ENCODE assay signal across 8 cellular contexts in the genomic region with DNA sequence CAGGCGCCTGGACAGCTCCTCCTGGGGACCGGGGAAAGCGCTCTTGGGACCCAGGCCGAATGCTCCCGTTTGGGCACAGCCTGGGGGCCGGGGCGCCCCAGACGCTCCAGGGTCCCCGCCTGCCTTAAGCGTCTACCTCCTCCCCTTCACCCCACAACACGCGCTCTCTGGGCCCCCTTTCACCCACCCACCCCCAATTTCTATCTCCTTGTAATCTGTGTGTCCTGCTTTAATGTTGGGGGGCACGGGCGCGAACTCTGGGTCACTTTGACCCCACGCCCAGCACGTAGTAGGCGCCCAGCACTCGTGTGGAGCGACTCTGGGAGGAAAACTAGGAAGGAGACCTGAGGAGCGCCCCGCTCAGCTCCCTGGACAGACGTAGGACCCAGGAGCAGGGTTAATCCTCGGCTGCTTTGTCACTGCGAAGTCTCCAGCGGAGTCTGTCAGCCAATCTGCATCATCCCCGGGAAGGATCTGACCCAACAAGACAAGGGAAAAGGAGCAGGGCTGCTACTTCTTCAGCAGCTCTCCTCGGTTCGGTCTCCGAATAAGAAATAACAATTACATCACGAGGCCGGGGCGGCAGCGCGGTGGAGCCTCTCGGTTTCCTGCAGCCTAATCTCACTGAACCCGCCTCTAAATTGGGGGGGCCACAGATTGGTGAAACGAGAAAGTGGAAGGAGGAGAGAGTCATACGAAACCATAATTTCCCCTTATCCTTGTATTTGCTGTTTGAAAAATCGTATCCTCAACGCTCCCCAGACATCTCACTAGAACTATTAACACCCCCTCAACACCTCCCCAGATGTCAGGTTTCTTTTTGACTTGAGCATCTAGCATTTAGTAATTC. TPM values are rescaled to one million over a fixed set of nuclear protein-coding genes. Genes with fewer than 3 reads are reported as not detected.
A peak's percentile ranks its signal among the peaks of the same experiment; 100 is the strongest.
DNase-seq lines count a peak whose midpoint lies in the region; ATAC-seq and TF ChIP-seq lines count a peak whose summit lies in the region.

No MANE protein-coding gene starts in this region.

- POLR2A ChIA-PET in activated CD4-positive, alpha-beta T cell treated with anti-CD3 and anti-CD28 coated beads for 36 hours (lab: Charles Lee), result interaction anchor here (1.0 to 2.5 kb wide), 2 partner anchors 10 to 14 kb away, joined by 7 to 8 read pairs; no protein-coding TSS in a partner anchor

- no peaks in the 10 kb centered on the region for H3K27me3 ChIP-seq in kidney epithelial cell (ENCODE audit: control insufficient read depth, insufficient read depth, low read length)

- no peaks in the 10 kb centered on the region for H3K36me3 Mint-ChIP-seq in activated CD4-positive, alpha-beta T cell treated with anti-CD3 and anti-CD28 coated beads for 36 hours (ENCODE audit: low read depth)

- peaks cover 36% of the 10 kb centered on the region for H3K4me1 Mint-ChIP-seq in activated CD4-positive, alpha-beta T cell treated with anti-CD3 and anti-CD28 coated beads for 36 hours

- peak overlapping the region; percentile 87 for H3K4me3 Mint-ChIP-seq in activated CD4-positive, alpha-beta T cell treated with anti-CD3 and anti-CD28 coated beads for 36 hours

- no peak overlapping the region for H3K4me3 ChIP-seq in NB4 (ENCODE audit: low read depth, low read length)
- H3K4me3 ChIP-seq in kidney epithelial cell (ENCODE audit: low read depth, low read length), result peak overlapping the region; percentile 91

- ATAC-seq in GM19395 (IDR thresholded peaks at IDR 0.05; ENCODE audit: unreplicated experiment) (peak; percentile 40), GM19324 (IDR thresholded peaks at IDR 0.05; ENCODE audit: low FRiP score, unreplicated experiment) (no peak)
- peak; percentile 40 for ATAC-seq in activated CD4-positive, alpha-beta T cell treated with anti-CD3 and anti-CD28 coated beads for 36 hours

- CTCF ChIA-PET in activated CD4-positive, alpha-beta T cell treated with anti-CD3 and anti-CD28 coated beads for 36 hours (lab: Charles Lee), result no interaction called here

- in situ Hi-C loops in ACHN (cut with HindIII; ENCODE audit: low pct_ligation_motif_present, low pct_unique_long_range_greater_than_20kb, low sequenced_read_pairs), result no loop called here

- H3K27me3 Mint-ChIP-seq in activated CD4-positive, alpha-beta T cell treated with anti-CD3 and anti-CD28 coated beads for 36 hours, result peaks cover 6% of the 10 kb centered on the region

- intact Hi-C loops in activated CD4-positive, alpha-beta T cell treated with anti-CD3 and anti-CD28 coated beads for 36 hours (cut with DNase I, micrococcal nuclease), result loop anchor here (1.0 to 5.0 kb wide), 7 partner anchors 157 to 683 kb away; partner anchors contain the start of gene HSPA13 (in 1 of the 2)

- H3K27ac Mint-ChIP-seq in activated CD4-positive, alpha-beta T cell treated with anti-CD3 and anti-CD28 coated beads for 36 hours, result peak overlapping the region; percentile 93

- TF ChIP-seq POLR2A in NB4 (IDR thresholded peaks at IDR 0.05; ENCODE audit: extremely low read depth, insufficient read length), result no peak

- DNase-seq in ACHN (peak; percentile 67), NB4 (ENCODE audit: low read depth) (peak; percentile 12), cerebellum (ENCODE audit: low spot score) (peak; percentile 80), kidney epithelial cell (ENCODE audit: low read depth) (peak; percentile 54)
- peak; percentile 82 for DNase-seq in activated CD4-positive, alpha-beta T cell treated with anti-CD3 and anti-CD28 coated beads for 36 hours
- DNase-seq in stimulated activated CD4-positive, alpha-beta T cell treated with anti-CD3 and anti-CD28 coated beads, Interleukin-12 subunit alpha, Interleukin-12 subunit beta, amount 100 ng/mL, for 48 hours (ENCODE audit: low read depth in 2 of 3, low spot score in 1 of 3), result peak in 2 of 3 donors; percentile 55 to 66

- H3K9me3 Mint-ChIP-seq in activated CD4-positive, alpha-beta T cell treated with anti-CD3 and anti-CD28 coated beads for 36 hours (ENCODE audit: low read depth), result no peaks in the 10 kb centered on the region

- no peak for TF ChIP-seq CTCF in NB4 (IDR thresholded peaks at IDR 0.05; ENCODE audit: low read depth, low read length)
- no peak for TF ChIP-seq CTCF in kidney epithelial cell (IDR thresholded peaks at IDR 0.05; ENCODE audit: insufficient read depth, low read length, poor library complexity, severe bottlenecking)

- no peaks in the 10 kb centered on the region for H3K36me3 ChIP-seq in kidney epithelial cell (ENCODE audit: control insufficient read depth, insufficient read depth, low read length)

RNA-seq across cellular contexts. Expression of gene NRIP1, which starts 0.8 kb away (rescaled TPM):
- total RNA-seq in activated CD4-positive, alpha-beta T cell treated with anti-CD3 and anti-CD28 coated beads for 36 hours, result 1 to 10 TPM; 7.3 to 7.7 TPM
- 98.4 TPM for total RNA-seq in cerebellum
- total RNA-seq in kidney epithelial cell, result 52.6 and 57.2 TPM in 2 replicates

Comparison
In these comparisons a context has a peak if more than half of its experiments do, and no peak if none do; other contexts are left out.
1. DNase-seq: peak in every context shown above with its lines; median percentile 82 in activated CD4-positive, alpha-beta T cell treated with anti-CD3 and anti-CD28 coated beads for 36 hours; 80 in cerebellum; 67 in ACHN; 60 in stimulated activated CD4-positive, alpha-beta T cell treated with anti-CD3 and anti-CD28 coated beads, Interleukin-12 subunit alpha, Interleukin-12 subunit beta, amount 100 ng/mL, for 48 hours; 54 in kidney epithelial cell; 12 in NB4.